ENCODE assay signal across 8 cellular contexts in the genomic region with DNA sequence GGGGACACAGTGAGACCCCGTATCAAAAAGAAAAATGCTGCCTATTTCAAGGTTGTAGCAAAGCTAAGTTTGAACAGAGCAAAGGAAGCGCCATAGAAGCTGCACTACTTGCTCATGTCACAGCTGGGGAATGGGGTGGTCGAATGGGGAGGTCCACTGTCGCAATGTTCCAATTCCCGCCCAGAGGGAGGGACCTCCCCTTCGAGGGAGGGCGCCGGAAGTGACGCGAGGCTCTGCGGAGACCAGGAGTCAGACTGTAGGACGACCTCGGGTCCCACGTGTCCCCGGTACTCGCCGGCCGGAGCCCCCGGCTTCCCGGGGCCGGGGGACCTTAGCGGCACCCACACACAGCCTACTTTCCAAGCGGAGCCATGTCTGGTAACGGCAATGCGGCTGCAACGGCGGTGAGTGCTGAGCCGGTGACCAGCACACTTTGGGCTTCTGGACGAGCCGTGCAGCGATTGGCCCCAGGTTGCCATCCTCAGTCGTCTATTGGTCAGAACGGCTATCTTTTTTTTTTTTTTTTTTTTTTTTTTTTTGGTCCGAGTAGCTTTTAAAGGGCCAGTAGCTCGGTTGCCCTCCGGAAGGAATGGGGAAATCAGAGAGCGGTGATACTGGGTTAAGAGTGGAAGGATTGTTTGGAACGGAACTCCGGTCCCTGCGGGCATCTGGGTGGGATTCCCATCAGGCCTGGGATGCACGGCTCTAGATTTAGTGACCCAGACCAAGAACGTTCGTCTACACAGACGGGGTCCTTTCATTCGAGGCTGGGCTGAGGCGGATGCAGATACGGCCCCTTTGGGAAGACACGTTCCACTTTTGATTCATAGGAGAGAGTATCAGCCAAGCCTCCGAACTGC. TPM values are rescaled to one million over a fixed set of nuclear protein-coding genes. Genes with fewer than 3 reads are reported as not detected.
DNase-seq lines count a peak whose midpoint lies in the region; TF ChIP-seq lines count a peak whose summit lies in the region.

TSS of gene HMBS (plus strand) at position 219 of the 860 bp plus-strand sequence. CDS start at position 372, 153 bp downstream.

- H3K9me3 Mint-ChIP-seq in nephron = no peaks in the 10 kb centered on the region
- H3K9me3 Mint-ChIP-seq in stimulated activated naive CD8-positive, alpha-beta T cell treated with anti-CD3 and anti-CD28 coated beads, Interleukin-15, Interleukin-2, amounts not matched to agents 100 ng/mL and 50 ng/mL, for 24 hours = no peaks in the 10 kb centered on the region

- peak within 1 kb of the TSS; percentile 94 to 99 (median 97) for H3K4me3 Mint-ChIP-seq in nephron
- peak within 1 kb of the TSS; percentile 98 for H3K4me3 Mint-ChIP-seq in stimulated activated naive CD8-positive, alpha-beta T cell treated with anti-CD3 and anti-CD28 coated beads, Interleukin-15, Interleukin-2, amounts not matched to agents 100 ng/mL and 50 ng/mL, for 24 hours

- peaks cover 11% of the 10 kb centered on the region for H3K4me1 Mint-ChIP-seq in nephron
- H3K4me1 Mint-ChIP-seq in stimulated activated naive CD8-positive, alpha-beta T cell treated with anti-CD3 and anti-CD28 coated beads, Interleukin-15, Interleukin-2, amounts not matched to agents 100 ng/mL and 50 ng/mL, for 24 hours (ENCODE audit: low read depth) = peaks cover 30% of the 10 kb centered on the region

- TF ChIP-seq CTCF in fibroblast of the aortic adventitia (IDR thresholded peaks at IDR 0.05; ENCODE audit: insufficient read depth, low read length) (no peak), nephron (IDR thresholded peaks at IDR 0.05; ENCODE audit: unreplicated experiment in 3 of 3) (no peak)

- H3K27ac Mint-ChIP-seq in nephron = peak within 1 kb of the TSS; percentile 93 to 98 (median 96)
- peak within 1 kb of the TSS; percentile 96 for H3K27ac Mint-ChIP-seq in stimulated activated naive CD8-positive, alpha-beta T cell treated with anti-CD3 and anti-CD28 coated beads, Interleukin-15, Interleukin-2, amounts not matched to agents 100 ng/mL and 50 ng/mL, for 24 hours

- H3K36me3 Mint-ChIP-seq in nephron (ENCODE audit: low read depth) = peaks cover 24% of the 10 kb centered on the region
- peaks cover 19% of the 10 kb centered on the region for H3K36me3 Mint-ChIP-seq in stimulated activated naive CD8-positive, alpha-beta T cell treated with anti-CD3 and anti-CD28 coated beads, Interleukin-15, Interleukin-2, amounts not matched to agents 100 ng/mL and 50 ng/mL, for 24 hours (ENCODE audit: low read depth)

- H3K4me3 ChIP-seq in H7 (ENCODE audit: insufficient read depth, low read depth, low read length) = peak within 1 kb of the TSS; percentile 94
- H3K4me3 ChIP-seq in fibroblast of the aortic adventitia (ENCODE audit: low read depth, low read length) = peak within 1 kb of the TSS; percentile 91

- peaks cover 3% of the 10 kb centered on the region for H3K36me3 ChIP-seq in H7 (replicated peaks; ENCODE audit: control insufficient read depth, insufficient read depth, low read length)

- DNase-seq in ELF-1 (ENCODE audit: low read depth, low spot score) (peak; percentile 98), H7 (peak; percentile 96), M059J (ENCODE audit: low read depth) (peak; percentile 94), SHP77 (lab: John Stamatoyannopoulos, UW) (peak; percentile 89 to 93), fibroblast of the aortic adventitia (ENCODE audit: low read depth) (peak; percentile 92)
- peak; percentile 82 for DNase-seq in activated effector memory CD4-positive, alpha-beta T cell treated with Interleukin-2 at 50 U/mL for 16 hours

- no peaks in the 10 kb centered on the region for H3K27me3 Mint-ChIP-seq in nephron (ENCODE audit: low read depth)
- no peaks in the 10 kb centered on the region for H3K27me3 Mint-ChIP-seq in stimulated activated naive CD8-positive, alpha-beta T cell treated with anti-CD3 and anti-CD28 coated beads, Interleukin-15, Interleukin-2, amounts not matched to agents 100 ng/mL and 50 ng/mL, for 24 hours

- H3K27me3 ChIP-seq in H7 (ENCODE audit: control insufficient read depth, insufficient read depth, low read length) = no peaks in the 10 kb centered on the region

RNA-seq across cellular contexts. Expression of gene HMBS, which starts in this region (rescaled TPM):
- total RNA-seq in H7 (2014; rRNA removed; shearing (Covaris generic)) = 12.2 and 14.3 TPM in 2 replicates
- total RNA-seq in M059J (2014; rRNA removed; shearing (Covaris generic)) = 17.2 and 18.5 TPM in 2 replicates
- total RNA-seq in fibroblast of the aortic adventitia (ENCODE audit: low replicate concordance) = 5.3 and 14.9 TPM in 2 replicates

Comparison
In these comparisons a context has a peak if more than half of its experiments do, and no peak if none do; other contexts are left out.
1. Peak in every context shown above with its lines: DNase-seq and H3K4me3 ChIP-seq.